ENCODE assay signal across 8 cellular contexts in genomic region chr18:56869189-56869777, GRCh38.
A peak's percentile ranks its signal among the peaks of the same experiment; 100 is the strongest.
DNase-seq lines count a peak whose midpoint lies in the region; ATAC-seq, FAIRE-seq and TF ChIP-seq lines count a peak whose summit lies in the region.
"Had no signal": no experiment of that assay in that cellular context is flagged by ENCODE, and none has a peak within 500 bp of the region (broad histone marks: within the 10 kb centered on the region; RNA-seq: fewer than 3 reads in every experiment).

No MANE protein-coding gene starts in this region.

- H3K9me3 ChIP-seq in small intestine (ENCODE audit: control insufficient read depth, low read depth), result no peaks in the 10 kb centered on the region

- WGBS in small intestine, 3 donors, result 38 to 43% (median 42%) methylated on average over 2 of the region's 2 CpGs

- no peaks in the 10 kb centered on the region for H3K36me3 ChIP-seq in small intestine (ENCODE audit: control insufficient read depth in 2 of 2, insufficient read depth in 2 of 2, low read length in 2 of 2)

- peak; percentile 5 for FAIRE-seq in TTC549 (lab: Jason Lieb, UNC)
- no peak for FAIRE-seq in small intestine (lab: Jason Lieb, UNC)

- TF ChIP-seq CTCF in GM12864 (IDR thresholded peaks at IDR 0.05; ENCODE audit: low read depth, low read length, missing control alignments), result peak; percentile 70

- no peak overlapping the region for H3K4me3 ChIP-seq in GM12864 (ENCODE audit: low read depth, low read length)
- no peak overlapping the region for H3K4me3 ChIP-seq in small intestine (ENCODE audit: low read depth in 1 of 2, low read length in 2 of 2)

- H3K27ac ChIP-seq in small intestine (ENCODE audit: low read depth in 1 of 2, low read length in 1 of 2), result no peak overlapping the region

- no peaks in the 10 kb centered on the region for H3K4me1 ChIP-seq in small intestine (ENCODE audit: control insufficient read depth in 2 of 2, insufficient read depth in 1 of 2, low read depth in 1 of 2, low read length in 1 of 2)

- no peaks in the 10 kb centered on the region for H3K27me3 ChIP-seq in small intestine (ENCODE audit: control insufficient read depth in 2 of 2, insufficient read depth in 2 of 2, low read length in 2 of 2)

- peak; percentile 37 for DNase-seq in GM12864 (ENCODE audit: low read depth)
- peak; percentile 69 to 77 for DNase-seq in NCI-H1930 (lab: John Stamatoyannopoulos, UW)
- peak; percentile 48 for DNase-seq in glomerular visceral epithelial cell (ENCODE audit: extremely low spot score)
- DNase-seq in small intestine, result peak; percentile 69

- ATAC-seq in HG02798 (IDR thresholded peaks at IDR 0.05; ENCODE audit: poor library complexity, unreplicated experiment) (peak; percentile 79), esophagus mucosa (no peak)
- ATAC-seq: activated T-cell treated with anti-CD3 and anti-CD28 coated beads, Interleukin-2, amount 50 U/mL, for 72 hours had no signal
